8 cellular contexts compared by ENCODE assay signal in the genomic region with DNA sequence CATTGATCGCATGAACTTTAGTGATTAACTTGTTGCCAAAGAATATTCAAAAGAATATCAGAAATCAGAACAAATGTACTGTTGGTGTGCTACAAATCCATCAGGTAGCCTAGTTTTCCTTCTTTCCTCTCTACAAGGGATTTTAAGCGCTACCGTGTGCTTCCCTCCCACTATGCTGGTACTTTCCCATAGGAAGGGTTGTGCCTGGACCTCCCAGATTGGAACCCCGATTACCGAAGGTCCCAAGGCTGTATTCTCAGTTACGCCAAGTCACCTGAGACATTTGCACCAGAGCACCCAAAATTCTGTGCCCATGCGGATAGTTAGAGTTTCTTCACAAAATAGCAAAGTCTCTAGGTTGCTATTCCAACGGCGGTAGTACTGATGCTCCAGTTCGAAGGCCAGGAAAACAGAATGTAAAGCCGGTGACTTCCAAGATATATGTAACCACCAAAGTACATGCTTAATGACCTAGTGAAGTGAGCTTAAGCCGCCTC. TPM values are rescaled to one million over a fixed set of nuclear protein-coding genes. Genes with fewer than 3 reads are reported as not detected.
DNase-seq lines count a peak whose midpoint lies in the region; ATAC-seq and TF ChIP-seq lines count a peak whose summit lies in the region.

No MANE protein-coding gene starts in this region.

- no peaks in the 10 kb centered on the region for H3K9me3 Mint-ChIP-seq in memory B cell

- peaks cover 45% of the 10 kb centered on the region for H3K4me1 ChIP-seq in body of pancreas
- peaks cover 0 to 5% of the 10 kb centered on the region in 2 donors for H3K4me1 ChIP-seq in uterus

- intact Hi-C loops in body of pancreas (cut with DNase I), result no loop called here
- intact Hi-C loops in uterus (cut with DNase I; ENCODE audit: low total_unique reads), result no loop called here

- H3K27ac ChIP-seq in body of pancreas, result peak overlapping the region; percentile 79 to 92 (median 87)
- peak overlapping the region; percentile 81 to 92 for H3K27ac ChIP-seq in uterus

- H3K36me3 ChIP-seq in body of pancreas (replicated peaks in 1 of 2; ENCODE audit: insufficient read depth in 1 of 2, low read depth in 2 of 2) (peaks cover 0 to 4% of the 10 kb centered on the region in 2 donors), uterus (no peaks in the 10 kb centered on the region)

- H3K4me3 ChIP-seq in body of pancreas, result peak overlapping the region; percentile 25 to 38
- peak overlapping the region; percentile 62 to 85 for H3K4me3 ChIP-seq in uterus

- ATAC-seq in HG03439 (IDR thresholded peaks at IDR 0.05; ENCODE audit: unreplicated experiment), result peak; percentile 0
- peak; percentile 17 for ATAC-seq in body of pancreas
- ATAC-seq in memory B cell (ENCODE audit: low read depth), result peak; percentile 1

- no peaks in the 10 kb centered on the region for H3K27me3 Mint-ChIP-seq in memory B cell

- WGBS in body of pancreas, 2 donors, result 1% methylated on average over 9 to 12 of the region's 12 CpGs

- peak overlapping the region; percentile 94 for H3K27ac Mint-ChIP-seq in memory B cell

- peak; percentile 10 for DNase-seq in NCI-H146 (lab: John Stamatoyannopoulos, UW)
- no peak for DNase-seq in NCI-H146 treated with DMSO at 0.1 percent for 48 hours (lab: John Stamatoyannopoulos, UW; ENCODE audit: unreplicated experiment)
- peak in 1 of 4 donors; percentile 21 for DNase-seq in body of pancreas
- DNase-seq in memory B cell (ENCODE audit: low spot score in 2 of 2), result no peak
- DNase-seq in uterus, result no peak
- DNase-seq in stimulated activated naive CD4-positive, alpha-beta T cell (lab: John Stamatoyannopoulos, UW), result no peak
- DNase-seq in effector CD8-positive, alpha-beta T cell (lab: John Stamatoyannopoulos, UW), result no peak

- peak overlapping the region; percentile 95 for H3K4me3 Mint-ChIP-seq in memory B cell

- TF ChIP-seq CTCF in body of pancreas (IDR thresholded peaks at IDR 0.05) (no peak), uterus (IDR thresholded peaks at IDR 0.05) (no peak)

- TF ChIP-seq POLR2A in body of pancreas (IDR thresholded peaks at IDR 0.05) (no peak), uterus (IDR thresholded peaks at IDR 0.05) (no peak)

- H3K36me3 Mint-ChIP-seq in memory B cell, result peaks cover 7% of the 10 kb centered on the region

- no peaks in the 10 kb centered on the region for H3K27me3 ChIP-seq in body of pancreas
- H3K27me3 ChIP-seq in uterus, result no peaks in the 10 kb centered on the region

- peaks cover 11% of the 10 kb centered on the region for H3K4me1 Mint-ChIP-seq in memory B cell

- H3K9me3 ChIP-seq in body of pancreas, result no peaks in the 10 kb centered on the region
- H3K9me3 ChIP-seq in uterus, result no peaks in the 10 kb centered on the region

RNA-seq across cellular contexts. Expression of a gene that starts 23.4 kb away (rescaled TPM):
- total RNA-seq in body of pancreas, result 1,000 to 10,000 TPM; 1,064 to 1,447 TPM
- total RNA-seq in uterus, result 10 to 100 TPM; 19.2 to 27.1 (median 23.6) TPM

Comparison
In these comparisons a context has a peak if more than half of its experiments do, and no peak if none do; other contexts are left out.
1. RNA of a gene that starts 23.4 kb away (total RNA-seq): 1,064 to 1,447 TPM in body of pancreas; 19.2 to 27.1 TPM in uterus; every median in the first group is over 10 times any median in the second.
2. Peak in every context shown above with its lines, with median percentiles within 50 percentile points of each other: ATAC-seq.